Comparison of ENCODE assay signal across 23 cellular contexts in genomic region chr7:1360521-1360971, GRCh38.
"Had no signal": no experiment of that assay in that cellular context is flagged by ENCODE, and none has a peak within 500 bp of the region (broad histone marks: within the 10 kb centered on the region; RNA-seq: fewer than 3 reads in every experiment).

No MANE protein-coding gene starts in this region.

- H3K4me1 Mint-ChIP-seq: activated CD4-positive, alpha-beta T cell treated with anti-CD3 and anti-CD28 coated beads for 36 hours; activated naive CD8-positive, alpha-beta T cell treated with anti-CD3 and anti-CD28 coated beads, Interleukin-2, amount 10 ng/mL, durations not matched to agents 7 days and 5 days; activated T-helper 17 cell treated with anti-CD3 and anti-CD28 coated beads, Interleukin-2, amount 50 U/mL, for 72 hours; nephron; stimulated activated naive CD8-positive, alpha-beta T cell treated with anti-CD3 and anti-CD28 coated beads, Interleukin-15, amount 100 ng/mL, for 72 hours; T-cell; WTC11 had no signal

- ATAC-seq: activated CD4-positive, alpha-beta T cell treated with anti-CD3 and anti-CD28 coated beads for 36 hours; activated T-helper 17 cell treated with anti-CD3 and anti-CD28 coated beads, Interleukin-2, amount 50 U/mL, for 72 hours; body of pancreas; foreskin keratinocyte; T-cell; WTC11 had no signal

- H3K4me1 ChIP-seq: foreskin keratinocyte had no signal

- DNase-seq: activated CD4-positive, alpha-beta T cell treated with anti-CD3 and anti-CD28 coated beads for 36 hours; activated CD4-positive, alpha-beta T cell treated with anti-CD3 and anti-CD28 coated beads, Interleukin-2, amount 50 U/mL, for 48 hours; activated naive CD4-positive, alpha-beta T cell; activated naive CD8-positive, alpha-beta T cell treated with anti-CD3 and anti-CD28 coated beads, Interleukin-2, amount 10 ng/mL, durations not matched to agents 7 days and 5 days; activated T-cell treated with anti-CD3 and anti-CD28 coated beads, Interleukin-2, amount 50 U/mL, for 1 hour; amygdala; body of pancreas; caudate nucleus; foreskin keratinocyte; kidney glomerular epithelial cell; nucleus accumbens; retina; stimulated activated CD4-positive, alpha-beta T cell treated with anti-CD3 and anti-CD28 coated beads, Interleukin-15, amount 100 ng/mL, for 24 hours; stimulated activated CD4-positive, alpha-beta T cell treated with anti-CD3 and anti-CD28 coated beads, Interleukin-2, amount 100 ng/mL, for 48 hours; stimulated activated naive CD8-positive, alpha-beta T cell treated with anti-CD3 and anti-CD28 coated beads, Interleukin-15, amount 100 ng/mL, for 72 hours; T-cell had no signal

- H3K4me3 ChIP-seq: body of pancreas, dorsolateral prefrontal cortex, SK-N-MC, skin epidermis had no signal

- H3K4me3 Mint-ChIP-seq: activated CD4-positive, alpha-beta T cell treated with anti-CD3 and anti-CD28 coated beads for 36 hours; activated naive CD8-positive, alpha-beta T cell treated with anti-CD3 and anti-CD28 coated beads, Interleukin-2, amount 10 ng/mL, durations not matched to agents 7 days and 5 days; activated T-helper 17 cell treated with anti-CD3 and anti-CD28 coated beads, Interleukin-2, amount 50 U/mL, for 72 hours; nephron; stimulated activated naive CD8-positive, alpha-beta T cell treated with anti-CD3 and anti-CD28 coated beads, Interleukin-15, amount 100 ng/mL, for 72 hours; T-cell; type B pancreatic cell; WTC11 had no signal

- H3K27me3 Mint-ChIP-seq: activated naive CD8-positive, alpha-beta T cell treated with anti-CD3 and anti-CD28 coated beads, Interleukin-2, amount 10 ng/mL, durations not matched to agents 7 days and 5 days had no signal

- H3K27ac Mint-ChIP-seq: activated CD4-positive, alpha-beta T cell treated with anti-CD3 and anti-CD28 coated beads for 36 hours; activated naive CD8-positive, alpha-beta T cell treated with anti-CD3 and anti-CD28 coated beads, Interleukin-2, amount 10 ng/mL, durations not matched to agents 7 days and 5 days; activated T-helper 17 cell treated with anti-CD3 and anti-CD28 coated beads, Interleukin-2, amount 50 U/mL, for 72 hours; nephron; stimulated activated naive CD8-positive, alpha-beta T cell treated with anti-CD3 and anti-CD28 coated beads, Interleukin-15, amount 100 ng/mL, for 72 hours; T-cell; type B pancreatic cell; WTC11 had no signal

- H3K9me3 Mint-ChIP-seq: activated T-helper 17 cell treated with anti-CD3 and anti-CD28 coated beads, Interleukin-2, amount 50 U/mL, for 72 hours; nephron; type B pancreatic cell; WTC11 had no signal

- H3K36me3 Mint-ChIP-seq: activated naive CD8-positive, alpha-beta T cell treated with anti-CD3 and anti-CD28 coated beads, Interleukin-2, amount 10 ng/mL, durations not matched to agents 7 days and 5 days; T-cell; type B pancreatic cell; WTC11 had no signal

- H3K27ac ChIP-seq: body of pancreas, dorsolateral prefrontal cortex, foreskin keratinocyte, SK-N-MC, skin epidermis had no signal

- H3K27me3 ChIP-seq: body of pancreas had no signal
